8 cellular contexts compared by ENCODE assay signal in genomic region chr6:43173496-43174262, GRCh38. TPM values are rescaled to one million over a fixed set of nuclear protein-coding genes. Genes with fewer than 3 reads are reported as not detected.
DNase-seq lines count a peak whose midpoint lies in the region; ATAC-seq and TF ChIP-seq lines count a peak whose summit lies in the region.

No MANE protein-coding gene starts in this region.

- BruUV-seq in Panc1 (replicated peaks; lab: Mats Ljungman, UMichigan): no TSS peak

- H3K4me1 Mint-ChIP-seq in endothelial cell (ENCODE audit: unreplicated experiment): peaks cover 31% of the 10 kb centered on the region

- H3K23ac ChIP-seq in trophoblast cell (ENCODE audit: low read length): no peak overlapping the region

- CTCF ChIA-PET in Panc1 (lab: Charles Lee): no interaction called here

- DNase-seq in Daoy (ENCODE audit: low read depth) (peak; percentile 23), Panc1 (ENCODE audit: low read depth, low spot score) (no peak), endothelial cell (ENCODE audit: low spot score) (no peak), trophoblast cell (peak; percentile 77 to 83), NCI-H128 (lab: John Stamatoyannopoulos, UW; ENCODE audit: unreplicated experiment) (no peak), cerebellar nuclear complex (lab: John Stamatoyannopoulos, UW) (no peak)

- in situ Hi-C loops in Panc1 (cut with HindIII; ENCODE audit: low pct_unique_long_range_greater_than_20kb, low sequenced_read_pairs): no loop called here

- H3K27ac ChIP-seq in Panc1 (ENCODE audit: low read length) (peak overlapping the region; percentile 81), trophoblast cell (ENCODE audit: low read depth, low read length) (peak overlapping the region; percentile 87)

- peak overlapping the region; percentile 74 for H3K4me2 ChIP-seq in trophoblast cell (ENCODE audit: low read length)

- no peak overlapping the region for H4K12ac ChIP-seq in trophoblast cell (ENCODE audit: low read depth, low read length)

- H2BK12ac ChIP-seq in trophoblast cell (ENCODE audit: low read length): peak overlapping the region; percentile 21

- H3K9me3 ChIP-seq in Panc1 (ENCODE audit: control insufficient read depth, insufficient read depth, low read depth, low read length) (no peaks in the 10 kb centered on the region), trophoblast cell (ENCODE audit: insufficient read depth, low read depth, low read length) (no peaks in the 10 kb centered on the region)

- H2AK5ac ChIP-seq in trophoblast cell (ENCODE audit: low read length): peak overlapping the region; percentile 57

- ATAC-seq in Panc1: no peak
- no peak for ATAC-seq in GM21526 (IDR thresholded peaks at IDR 0.05; ENCODE audit: low FRiP score, unreplicated experiment)
- ATAC-seq in HG02970 (IDR thresholded peaks at IDR 0.05; ENCODE audit: low FRiP score, unreplicated experiment): no peak

- TF ChIP-seq CTCF in Panc1 (IDR thresholded peaks at IDR 0.05) (no peak), endothelial cell (IDR thresholded peaks at IDR 0.05; ENCODE audit: unreplicated experiment) (no peak)

- peak overlapping the region; percentile 70 for H3K9ac ChIP-seq in trophoblast cell (ENCODE audit: low read length)

- H3K18ac ChIP-seq in trophoblast cell (ENCODE audit: low read length): peak overlapping the region; percentile 48

- intact Hi-C loops in Panc1 (cut with micrococcal nuclease; ENCODE audit: unreplicated experiment): no loop called here

- H3K4me3 ChIP-seq in Panc1 (ENCODE audit: low read depth in 2 of 2, low read length in 2 of 2) (peak overlapping the region; percentile 82 to 90), trophoblast cell (ENCODE audit: low read depth, low read length) (peak overlapping the region; percentile 46)

- H4K91ac ChIP-seq in trophoblast cell (ENCODE audit: low read depth, low read length): peak overlapping the region; percentile 20

- peaks cover 23% of the 10 kb centered on the region for H3K79me2 ChIP-seq in trophoblast cell (ENCODE audit: control insufficient read depth, insufficient read depth, low read length, poor library complexity)

- peaks cover 9% of the 10 kb centered on the region for H3K27me3 Mint-ChIP-seq in endothelial cell (ENCODE audit: unreplicated experiment)

- no peak overlapping the region for H4K8ac ChIP-seq in trophoblast cell (ENCODE audit: low read depth, low read length)

- WGBS in trophoblast cell (ENCODE audit: extremely low coverage, insufficient coverage, insufficient read length): no CpG with 5 or more reads among the region's 12 CpGs

- H3K36me3 ChIP-seq in Panc1 (ENCODE audit: control insufficient read depth, insufficient read depth, low read length) (peaks cover 8% of the 10 kb centered on the region), trophoblast cell (ENCODE audit: control insufficient read depth in 1 of 2, insufficient read depth in 2 of 2, low read length in 2 of 2) (peaks cover 26 to 28% of the 10 kb centered on the region in 2 experiments)

- H3K27ac Mint-ChIP-seq in endothelial cell (ENCODE audit: unreplicated experiment): peak overlapping the region; percentile 83

- H3K79me1 ChIP-seq in trophoblast cell (ENCODE audit: low read length): peaks cover 25% of the 10 kb centered on the region

- peak overlapping the region; percentile 30 for H3K4ac ChIP-seq in trophoblast cell (ENCODE audit: low read depth, low read length)

- H3K14ac ChIP-seq in trophoblast cell (ENCODE audit: low read length): peak overlapping the region; percentile 16

- H2BK5ac ChIP-seq in trophoblast cell (ENCODE audit: low read depth, low read length, poor library complexity): peak overlapping the region; percentile 44

- peaks cover 24% of the 10 kb centered on the region for H3K36me3 Mint-ChIP-seq in endothelial cell (ENCODE audit: low read depth, unreplicated experiment)

- H2BK120ac ChIP-seq in trophoblast cell (ENCODE audit: insufficient read depth, low read length, poor library complexity): no peak overlapping the region

- H3K27me3 ChIP-seq in Panc1 (ENCODE audit: control insufficient read depth, insufficient read depth, low read length) (no peaks in the 10 kb centered on the region), trophoblast cell (ENCODE audit: insufficient read depth, low read length) (no peaks in the 10 kb centered on the region)

- POLR2A ChIA-PET in Panc1 (lab: Charles Lee): interaction anchor here (0.6 kb wide), 1 partner anchor 79 kb away, joined by 5 read pairs; no protein-coding TSS in a partner anchor

- no peaks in the 10 kb centered on the region for H3K9me3 Mint-ChIP-seq in endothelial cell (ENCODE audit: unreplicated experiment)

- H3K4me3 Mint-ChIP-seq in endothelial cell (ENCODE audit: unreplicated experiment): peak overlapping the region; percentile 81

- H2AFZ ChIP-seq in trophoblast cell (ENCODE audit: insufficient read depth, low read length, poor library complexity): peak overlapping the region; percentile 20

- H3K4me1 ChIP-seq in Panc1 (ENCODE audit: control insufficient read depth, insufficient read depth, low read length): peaks cover 19% of the 10 kb centered on the region
- H3K4me1 ChIP-seq in trophoblast cell (ENCODE audit: control insufficient read depth in 1 of 2, insufficient read depth in 2 of 2, low read length in 2 of 2): peaks cover 13 to 14% of the 10 kb centered on the region in 2 experiments

RNA-seq across cellular contexts. Expression of gene SRF, which starts 2.6 kb away (rescaled TPM):
- total RNA-seq in Daoy (2014; rRNA removed; shearing (Covaris generic)): 25.7 and 27.4 TPM in 2 replicates
- 48.9 TPM for total RNA-seq in Panc1 (2021; ENCODE audit: unreplicated experiment)
- 60.8 TPM for polyA plus RNA-seq in Panc1 (2012; ENCODE audit: insufficient read length)
- total RNA-seq in endothelial cell (ENCODE audit: unreplicated experiment): 31.3 TPM
- polyA plus RNA-seq in trophoblast cell (2013): 34.6 and 36.3 TPM in 2 replicates

RNA-seq across cellular contexts. Expression of gene CUL9, which starts 8.3 kb away (rescaled TPM):
- 23.7 and 26.9 TPM in 2 replicates for total RNA-seq in Daoy (2014; rRNA removed; shearing (Covaris generic))
- total RNA-seq in Panc1 (2021; ENCODE audit: unreplicated experiment) (54.3 TPM), endothelial cell (ENCODE audit: unreplicated experiment) (55.4 TPM)
- 41.2 TPM for polyA plus RNA-seq in Panc1 (2012; ENCODE audit: insufficient read length)
- 11.7 and 12.1 TPM in 2 replicates for polyA plus RNA-seq in trophoblast cell (2013)

RNA-seq across cellular contexts. Expression of gene DNPH1, which starts 55.6 kb away (rescaled TPM):
- 57.3 and 66.3 TPM in 2 replicates for total RNA-seq in Daoy (2014; rRNA removed; shearing (Covaris generic))
- total RNA-seq in Panc1 (2021; ENCODE audit: unreplicated experiment): 67.3 TPM
- polyA plus RNA-seq in Panc1 (2012; ENCODE audit: insufficient read length): 194 TPM
- total RNA-seq in endothelial cell (ENCODE audit: unreplicated experiment): 4.5 TPM
- 29.4 and 33.8 TPM in 2 replicates for polyA plus RNA-seq in trophoblast cell (2013)

Comparison
In these comparisons a context has a peak if more than half of its experiments do, and no peak if none do; other contexts are left out.
1. DNase-seq: peak in Daoy (single experiment) and trophoblast cell (2 of 2); none in Panc1 (single experiment), endothelial cell (single experiment), NCI-H128 (single experiment) and cerebellar nuclear complex (0 of 2).
2. RNA of gene DNPH1, which starts 55.6 kb away (total RNA-seq): 67.3 TPM in Panc1 (single experiment) and 57.3 to 66.3 TPM in Daoy; 4.5 TPM in endothelial cell (single experiment); every median in the first group is over 10 times any median in the second.